ENCODE assay signal across 1 cellular context in the genomic region with DNA sequence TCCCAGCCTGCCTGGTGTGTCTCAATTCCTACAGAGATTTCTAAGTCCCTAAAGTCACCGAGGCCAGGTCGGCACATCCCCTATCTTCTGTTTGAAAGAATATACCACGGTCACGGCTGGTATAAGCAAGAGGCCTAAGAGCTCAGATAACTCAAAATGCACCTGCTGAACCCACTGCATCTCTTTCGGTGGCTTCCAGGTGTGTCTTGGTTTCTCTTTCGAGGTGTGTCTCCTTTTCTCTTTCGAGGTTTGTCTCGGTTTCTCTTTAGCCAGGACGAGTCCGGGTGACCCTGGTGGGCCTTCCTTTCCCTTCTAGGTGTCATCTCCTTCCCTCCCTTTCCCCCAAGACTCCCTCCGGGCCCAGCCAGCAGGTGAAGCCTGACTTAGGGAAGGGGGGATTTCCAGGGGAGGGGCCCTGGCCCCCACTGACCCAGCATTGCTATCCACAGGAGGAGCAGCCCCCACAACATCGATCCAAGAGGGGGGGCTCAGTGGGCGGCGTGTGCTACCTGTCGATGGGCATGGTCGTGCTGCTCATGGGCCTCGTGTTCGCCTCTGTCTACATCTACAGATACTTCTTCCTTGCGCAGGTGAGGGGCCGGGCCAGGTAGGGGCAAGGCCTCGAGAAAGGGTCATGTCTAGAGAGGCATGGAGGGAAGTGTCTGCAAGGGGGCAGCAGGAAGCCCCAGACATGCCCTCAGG.
TF ChIP-seq lines count a peak whose summit lies in the region.

No MANE protein-coding gene starts in this region.

TF ChIP-seq in GM23338, 12 proteins besides CTCF, POLR2A, EP300 and RAD21 (continued from another document):
- no peak for TF ChIP-seq ZNF462 (CRISPR knock-in tag; IDR thresholded peaks at IDR 0.05)
